Comparison of ENCODE assay signal across 8 cellular contexts in the genomic region with DNA sequence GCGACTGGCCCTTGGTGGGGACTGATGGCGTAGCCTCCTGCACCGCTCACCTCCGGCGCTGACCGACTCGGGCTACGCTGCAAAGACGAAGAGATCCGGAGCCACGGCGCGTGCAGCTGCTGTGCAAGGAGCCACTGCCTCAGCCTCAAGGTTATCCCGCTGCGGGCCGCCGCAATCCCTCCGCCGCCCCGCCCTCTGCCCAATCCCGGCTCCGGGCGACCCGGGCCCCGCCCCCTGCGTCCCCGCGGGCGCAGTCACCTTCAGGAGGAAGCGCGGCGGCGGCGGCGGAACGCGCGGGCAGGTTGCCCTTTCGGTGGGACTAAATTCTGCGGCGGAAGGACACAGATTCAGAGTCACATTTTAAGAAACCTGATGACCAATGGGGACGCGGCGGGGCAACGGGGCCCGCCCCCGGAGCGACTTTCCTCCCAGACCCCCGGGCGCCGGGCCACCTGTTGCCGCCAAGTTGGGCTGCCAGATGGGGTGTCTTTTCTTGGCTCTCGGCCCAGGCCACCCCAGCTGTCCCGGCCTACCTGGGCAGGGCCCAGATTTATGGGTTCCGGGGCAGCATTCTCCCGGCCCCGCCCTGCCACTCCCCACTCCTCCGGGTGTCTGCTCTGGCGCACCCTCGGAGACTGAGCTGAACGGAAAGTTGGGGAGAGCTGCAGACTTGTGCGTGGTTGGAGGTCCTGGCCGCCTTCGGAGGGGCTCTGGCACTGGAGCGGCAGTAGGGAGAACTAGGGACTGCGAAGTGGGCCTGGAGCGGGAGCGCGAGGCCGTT. TPM values are rescaled to one million over a fixed set of nuclear protein-coding genes. Genes with fewer than 3 reads are reported as not detected.
DNase-seq lines count a peak whose midpoint lies in the region; ATAC-seq and TF ChIP-seq lines count a peak whose summit lies in the region.

A gene (minus strand): TSS at position 125 of the 781 bp plus-strand sequence. CDS start 12,093 bp downstream, outside the sequence.

- peak within 1 kb of the TSS; percentile 83 for H3K4me3 ChIP-seq in CD8-positive, alpha-beta T cell (ENCODE audit: low read depth, low read length)

- peak within 1 kb of the TSS; percentile 67 for H3K27ac ChIP-seq in CD8-positive, alpha-beta T cell (ENCODE audit: low read depth, low read length)

- H3K9me3 ChIP-seq in CD8-positive, alpha-beta T cell (ENCODE audit: low read length) = no peaks in the 10 kb centered on the region

- DNase-seq in CD8-positive, alpha-beta T cell = peak; percentile 66 to 95 (median 88)
- DNase-seq in HT1080 (ENCODE audit: low read depth) (peak; percentile 97), NOMO-1 (lab: John Stamatoyannopoulos, UW; ENCODE audit: unreplicated experiment in 2 of 2) (peak; percentile 92 to 95), lung microvascular endothelial cell (ENCODE audit: low read depth in 2 of 2) (peak; percentile 94 to 98)
- peak; percentile 86 for DNase-seq in effector CD8-positive, alpha-beta T cell (lab: John Stamatoyannopoulos, UW)
- peak; percentile 90 to 93 (median 92) for DNase-seq in stimulated activated CD4-positive, alpha-beta T cell treated with anti-CD3 and anti-CD28 coated beads, TNF-alpha, amount 100 ng/mL, for 4 hours (ENCODE audit: low read depth in 3 of 3)

- no peaks in the 10 kb centered on the region for H3K27me3 Mint-ChIP-seq in CD8-positive, alpha-beta T cell (ENCODE audit: low read depth)

- peak within 1 kb of the TSS; percentile 99 for H3K4me3 Mint-ChIP-seq in CD8-positive, alpha-beta T cell

- H3K27ac Mint-ChIP-seq in CD8-positive, alpha-beta T cell = peak within 1 kb of the TSS; percentile 97

- H3K4me1 Mint-ChIP-seq in CD8-positive, alpha-beta T cell (ENCODE audit: low read depth) = peaks cover 47% of the 10 kb centered on the region

- intact Hi-C loops in CD8-positive, alpha-beta T cell (cut with DNase I, micrococcal nuclease) = loop anchor here (1.0 to 10.0 kb wide), 4 partner anchors 41 to 554 kb away; a partner anchor contains a TSS

- peaks cover 40% of the 10 kb centered on the region for H3K4me1 ChIP-seq in CD8-positive, alpha-beta T cell (ENCODE audit: insufficient read depth, low read length)

- ATAC-seq in CD8-positive, alpha-beta T cell = peak; percentile 22
- peak; percentile 31 for ATAC-seq in GM19468 (IDR thresholded peaks at IDR 0.05; ENCODE audit: extremely low read depth, unreplicated experiment)

- no peaks in the 10 kb centered on the region for H3K27me3 ChIP-seq in CD8-positive, alpha-beta T cell (ENCODE audit: insufficient read depth, low read length)

- no peak for TF ChIP-seq CTCF in CD8-positive, alpha-beta T cell (IDR thresholded peaks at IDR 0.05)

- no peaks in the 10 kb centered on the region for H3K9me3 Mint-ChIP-seq in CD8-positive, alpha-beta T cell

- no peaks in the 10 kb centered on the region for H3K36me3 ChIP-seq in CD8-positive, alpha-beta T cell (ENCODE audit: insufficient read depth, low read length)

- peaks cover 7% of the 10 kb centered on the region for H3K36me3 Mint-ChIP-seq in CD8-positive, alpha-beta T cell

- POLR2A ChIA-PET in CD8-positive, alpha-beta T cell (lab: Charles Lee) = interaction anchor here (1.4 to 4.2 kb wide), 9 partner anchors 10 to 244 kb away, joined by 3 to 30 read pairs (median 5); a partner anchor contains a TSS
- POLR2A ChIA-PET in activated CD8-positive, alpha-beta memory T cell treated with anti-CD3 and anti-CD28 coated beads for 36 hours (lab: Charles Lee) = interaction anchor here (0.5 to 2.9 kb wide), 12 partner anchors 8 to 145 kb away, joined by 3 to 14 read pairs (median 4); a partner anchor contains a TSS

- CTCF ChIA-PET in CD8-positive, alpha-beta T cell (lab: Charles Lee) = interaction anchor here (0.6 to 2.8 kb wide), 6 partner anchors 14 to 46 kb away, joined by 3 to 12 read pairs (median 4); no protein-coding TSS in a partner anchor
- CTCF ChIA-PET in activated CD8-positive, alpha-beta memory T cell treated with anti-CD3 and anti-CD28 coated beads for 36 hours (lab: Charles Lee) = interaction anchor here (0.7 to 2.3 kb wide), 2 partner anchors 8 to 42 kb away, joined by 3 to 6 read pairs; no protein-coding TSS in a partner anchor

RNA-seq across cellular contexts. Expression of the gene that starts here (rescaled TPM):
- 100 to 1,000 TPM; 121 to 123 TPM for total RNA-seq in CD8-positive, alpha-beta T cell
- total RNA-seq in HT1080 (2014; rRNA removed; shearing (Covaris generic)) = 2,547 and 2,922 TPM in 2 replicates
- polyA plus RNA-seq in HT1080 (2015; cell fraction: cytosol; rRNA removed) = 2,130 and 2,166 TPM in 2 replicates
- 4,384 and 4,479 TPM in 2 replicates for polyA plus RNA-seq in HT1080 (2015; cell fraction: nucleus; rRNA removed)
- total RNA-seq in activated CD8-positive, alpha-beta memory T cell treated with anti-CD3 and anti-CD28 coated beads for 36 hours = 1,000 to 10,000 TPM; 2,552 to 2,669 TPM
- 573 and 759 TPM in 2 replicates for total RNA-seq in lung microvascular endothelial cell

Comparison
In these comparisons a context has a peak if more than half of its experiments do, and no peak if none do; other contexts are left out.
1. Peak in every context shown above with its lines: DNase-seq, ATAC-seq, H3K4me3 ChIP-seq and H3K27ac ChIP-seq.